ENCODE assay signal across 7 cellular contexts in the genomic region with DNA sequence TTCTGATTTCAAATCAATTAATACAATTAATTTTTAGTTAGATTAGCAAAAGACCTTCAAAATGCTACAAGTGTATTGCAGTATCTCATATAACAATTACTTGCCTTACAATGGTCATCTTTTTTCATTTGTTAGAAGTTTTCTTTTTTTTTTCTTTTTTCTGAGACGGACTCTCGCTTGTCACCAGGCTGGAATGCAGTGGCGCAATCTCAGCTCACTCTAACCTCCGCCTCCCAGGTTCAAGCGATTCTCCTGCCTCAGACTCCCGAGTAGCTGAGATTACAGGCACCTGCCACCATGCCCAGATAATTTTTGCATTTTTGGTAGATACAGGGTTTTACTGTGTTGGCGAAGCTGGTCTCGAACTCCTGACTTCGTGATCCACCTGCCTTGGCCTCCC.
DNase-seq lines count a peak whose midpoint lies in the region; ATAC-seq, FAIRE-seq and TF ChIP-seq lines count a peak whose summit lies in the region.
"Not testable (repeated sequence)": the region's sequence is repeated elsewhere in the genome, so short reads cannot be mapped to it uniquely, and the experiment has no call there.

No MANE protein-coding gene starts in this region.

- peaks cover 15% of the 10 kb centered on the region for H3K4me1 Mint-ChIP-seq in astrocyte (ENCODE audit: low read depth, unreplicated experiment)

- not testable (repeated sequence) for H2AFZ ChIP-seq in astrocyte (ENCODE audit: low read depth, low read length); HepG2 (ENCODE audit: low read length)

- POLR2A ChIA-PET in A549 (lab: Yijun Ruan, JAX); HepG2 (lab: Yijun Ruan, JAX): not testable (repeated sequence)

- TF ChIP-seq EP300 in A549 (IDR thresholded peaks at IDR 0.05); Ishikawa (IDR thresholded peaks at IDR 0.05; ENCODE audit: borderline replicate concordance); HepG2 (IDR thresholded peaks at IDR 0.05; ENCODE audit: low read depth in 2 of 2, low read length in 2 of 2); HepG2 (CRISPR knock-in tag; IDR thresholded peaks at IDR 0.05; ENCODE audit: borderline replicate concordance): not testable (repeated sequence)

- FAIRE-seq in A549 (lab: Jason Lieb, UNC); astrocyte (lab: Jason Lieb, UNC); HepG2 (lab: Jason Lieb, UNC): not testable (repeated sequence)

- CTCF ChIA-PET in A549 (lab: Yijun Ruan, JAX); HepG2 (lab: Yijun Ruan, JAX; ENCODE audit: low intra/inter-chr PET ratio, low total read pairs): not testable (repeated sequence)

- not testable (repeated sequence) for H3K9me3 Mint-ChIP-seq in astrocyte (ENCODE audit: unreplicated experiment)

- not testable (repeated sequence) for TF ChIP-seq CTCF in A549 (IDR thresholded peaks at IDR 0.05); astrocyte (IDR thresholded peaks at IDR 0.05; ENCODE audit: insufficient read depth, low read depth, low read length); cardiac fibroblast (IDR thresholded peaks at IDR 0.05; ENCODE audit: low read depth, low read length); fibroblast of pulmonary artery (IDR thresholded peaks at IDR 0.05; ENCODE audit: low read length, missing control alignments); HepG2 (CRISPR knock-in tag; IDR thresholded peaks at IDR 0.05)

- not testable (repeated sequence) for BruUV-seq in HepG2 (replicated peaks; lab: Mats Ljungman, UMichigan)

- peaks cover 31% of the 10 kb centered on the region for H3K36me3 Mint-ChIP-seq in astrocyte (ENCODE audit: low read depth, unreplicated experiment)

- H3K27ac ChIP-seq in A549; astrocyte (ENCODE audit: low read depth, low read length); HepG2 (ENCODE audit: extremely low read length, insufficient read depth, low read length): not testable (repeated sequence)

- H3K4me1 ChIP-seq in A549; astrocyte (ENCODE audit: insufficient read depth, low read length); HepG2 (ENCODE audit: insufficient read depth, low read length): not testable (repeated sequence)

- H3K36me3 ChIP-seq in astrocyte (ENCODE audit: insufficient read depth, low read length) (peaks cover 12% of the 10 kb centered on the region), HepG2 (replicated peaks in 1 of 2; ENCODE audit: control insufficient read depth in 1 of 2, insufficient read depth in 2 of 2, low read length in 2 of 2) (peaks cover 2 to 31% of the 10 kb centered on the region in 2 experiments; a peak in 2 of 5 replicates)

- not testable (repeated sequence) for H3K9ac ChIP-seq in astrocyte (ENCODE audit: low read length); HepG2 (ENCODE audit: insufficient read depth, low read depth, low read length)

- 86% methylated on average over 9 of the region's 9 CpGs for WGBS in A549 (ENCODE audit: missing lambda C conversion rate)
- 88% methylated on average over 9 of the region's 9 CpGs for WGBS in HepG2 (ENCODE audit: low lambda C conversion rate)

- H3K4me3 ChIP-seq in A549; astrocyte (ENCODE audit: insufficient read depth, low read depth, low read length); cardiac fibroblast (replicated peaks in 1 of 2; ENCODE audit: low read depth in 2 of 2, low read length in 2 of 2); fibroblast of pulmonary artery (replicated peaks; ENCODE audit: low read depth, low read length); HepG2 (replicated peaks in 1 of 3; ENCODE audit: insufficient read depth in 1 of 3, low read depth in 2 of 3, low read length in 3 of 3): not testable (repeated sequence)

- ATAC-seq in A549, HepG2: not testable (repeated sequence)

- H3K9me3 ChIP-seq in A549; astrocyte (ENCODE audit: insufficient read depth, low read depth, low read length); HepG2 (ENCODE audit: low read length): not testable (repeated sequence)

- H3K79me2 ChIP-seq in astrocyte (ENCODE audit: insufficient read depth, low read length); HepG2 (ENCODE audit: insufficient read depth, low read length): not testable (repeated sequence)

- in situ Hi-C loops in HepG2 (cut with HindIII; ENCODE audit: extremely low pct_ligation_motif_present, low pct_unique_long_range_greater_than_20kb), result not testable (repeated sequence)

- DNase-seq in A549 (ENCODE audit: low read depth in 1 of 2, low spot score in 1 of 2); astrocyte (ENCODE audit: low read depth); HepG2 (ENCODE audit: low spot score): not testable (repeated sequence)
- DNase-seq in EL (peak; percentile 21), cardiac fibroblast (ENCODE audit: low read depth in 2 of 2) (peak; percentile 15 to 54), fibroblast of pulmonary artery (ENCODE audit: low read depth) (peak; percentile 35)

- not testable (repeated sequence) for TF ChIP-seq POLR2A in A549 (IDR thresholded peaks at IDR 0.05; ENCODE audit: low read length); HepG2 (IDR thresholded peaks at IDR 0.05; ENCODE audit: insufficient read depth in 1 of 2, low read depth in 2 of 2, low read length in 2 of 2)

- not testable (repeated sequence) for H3K4me3 Mint-ChIP-seq in astrocyte (ENCODE audit: unreplicated experiment)

- not testable (repeated sequence) for TF ChIP-seq RAD21 in A549 (conservative IDR thresholded peaks at IDR 0.05 in 1 of 2, IDR thresholded peaks at IDR 0.05 in 1 of 2); Ishikawa (IDR thresholded peaks at IDR 0.05; ENCODE audit: low read depth); HepG2 (CRISPR knock-in tag; IDR thresholded peaks at IDR 0.05)

- H3K4me2 ChIP-seq in A549; astrocyte (ENCODE audit: low read length); HepG2 (ENCODE audit: low read depth, low read length): not testable (repeated sequence)

- not testable (repeated sequence) for H3K27me3 ChIP-seq in astrocyte (ENCODE audit: insufficient read depth, low read length); HepG2 (ENCODE audit: control insufficient read depth in 1 of 2, insufficient read depth in 2 of 2, low read length in 2 of 2)

- not testable (repeated sequence) for H4K20me1 ChIP-seq in astrocyte (ENCODE audit: insufficient read depth, low read length); HepG2 (ENCODE audit: insufficient read depth, low read length)

- H3K27me3 Mint-ChIP-seq in astrocyte (ENCODE audit: low read depth, unreplicated experiment), result not testable (repeated sequence)

- intact Hi-C loops in HepG2 (cut with micrococcal nuclease; ENCODE audit: unreplicated experiment), result not testable (repeated sequence)

- peak overlapping the region; percentile 34 for H3K27ac Mint-ChIP-seq in astrocyte (ENCODE audit: unreplicated experiment)

TF ChIP-seq in A549, 52 proteins besides CTCF, POLR2A, EP300 and RAD21:
- peak; percentile 7 to 46; a peak in 3 of 4 replicates for TF ChIP-seq CEBPB (IDR thresholded peaks at IDR 0.05)

TF ChIP-seq in Ishikawa, 13 proteins besides CTCF, POLR2A, EP300 and RAD21:
- TF ChIP-seq CEBPB (IDR thresholded peaks at IDR 0.05) (peak; percentile 88), TEAD4 (IDR thresholded peaks at IDR 0.05) (peak; percentile 42; the same call in 1 of the 2 replicates)

TF ChIP-seq in HepG2, 621 proteins besides CTCF, POLR2A, EP300 and RAD21 (continues in another document):
- peak; percentile 68 for TF ChIP-seq TEAD3 (CRISPR knock-in tag; optimal IDR thresholded peaks at IDR 0.05; ENCODE audit: borderline replicate concordance)
- peak; percentile 53; the same call in 1 of the 2 replicates for TF ChIP-seq CEBPG (CRISPR knock-in tag; IDR thresholded peaks at IDR 0.05)
- peak; percentile 45; the same call in 1 of the 2 replicates for TF ChIP-seq CEBPB (IDR thresholded peaks at IDR 0.05; ENCODE audit: borderline replicate concordance, low read depth, low read length)
- peak; percentile 40; the same call in 1 of the 2 replicates for TF ChIP-seq ZBTB33 (CRISPR knock-in tag; IDR thresholded peaks at IDR 0.05)
